Comparison of ENCODE assay signal across 2 cellular contexts in the genomic region with DNA sequence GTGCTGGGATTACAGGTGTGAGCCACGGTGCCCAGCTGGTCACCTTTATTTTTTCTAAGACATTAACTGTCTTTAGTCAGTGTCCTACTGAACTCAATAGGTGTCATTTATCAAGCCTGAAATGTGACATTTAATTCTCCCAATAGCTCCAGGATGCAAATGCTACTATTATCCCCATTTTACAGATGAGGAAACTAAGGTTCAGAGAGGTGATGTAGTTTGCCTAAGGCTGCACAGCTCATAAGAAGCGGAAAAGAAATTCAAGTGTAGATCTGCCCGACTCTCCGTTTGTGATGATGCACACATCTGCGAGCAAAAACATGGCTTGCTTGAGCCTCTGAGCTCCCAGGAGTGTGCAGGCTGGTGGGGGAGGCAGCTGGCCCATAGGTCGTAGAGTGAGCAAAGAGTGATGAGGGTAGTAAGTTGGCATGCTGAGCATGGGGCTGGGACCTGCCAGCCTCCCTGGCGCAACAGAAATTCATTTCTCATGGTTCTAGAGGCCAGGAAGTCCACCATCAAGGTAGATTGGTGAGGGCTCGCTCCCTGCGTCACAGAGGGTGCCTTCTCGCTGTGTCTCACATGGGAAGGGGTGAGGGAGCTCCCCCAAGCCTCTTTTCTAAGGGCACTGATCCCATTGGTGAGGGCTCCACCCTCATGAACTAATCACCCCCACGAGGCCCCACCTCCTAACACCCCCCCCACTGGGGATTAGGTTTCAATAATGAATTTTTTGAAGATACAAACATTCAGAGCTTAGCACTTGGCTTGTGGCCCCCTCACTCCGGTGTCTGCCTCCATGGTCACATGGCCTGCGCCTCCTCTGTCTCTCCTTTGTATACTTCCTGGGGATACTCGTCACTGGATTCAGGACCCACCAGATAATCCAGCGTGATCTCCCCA.
TF ChIP-seq lines count a peak whose summit lies in the region.

No MANE protein-coding gene starts in this region.

TF ChIP-seq in HEK293, 187 proteins besides CTCF, POLR2A, EP300 and RAD21:
- TF ChIP-seq, protein P1, sequence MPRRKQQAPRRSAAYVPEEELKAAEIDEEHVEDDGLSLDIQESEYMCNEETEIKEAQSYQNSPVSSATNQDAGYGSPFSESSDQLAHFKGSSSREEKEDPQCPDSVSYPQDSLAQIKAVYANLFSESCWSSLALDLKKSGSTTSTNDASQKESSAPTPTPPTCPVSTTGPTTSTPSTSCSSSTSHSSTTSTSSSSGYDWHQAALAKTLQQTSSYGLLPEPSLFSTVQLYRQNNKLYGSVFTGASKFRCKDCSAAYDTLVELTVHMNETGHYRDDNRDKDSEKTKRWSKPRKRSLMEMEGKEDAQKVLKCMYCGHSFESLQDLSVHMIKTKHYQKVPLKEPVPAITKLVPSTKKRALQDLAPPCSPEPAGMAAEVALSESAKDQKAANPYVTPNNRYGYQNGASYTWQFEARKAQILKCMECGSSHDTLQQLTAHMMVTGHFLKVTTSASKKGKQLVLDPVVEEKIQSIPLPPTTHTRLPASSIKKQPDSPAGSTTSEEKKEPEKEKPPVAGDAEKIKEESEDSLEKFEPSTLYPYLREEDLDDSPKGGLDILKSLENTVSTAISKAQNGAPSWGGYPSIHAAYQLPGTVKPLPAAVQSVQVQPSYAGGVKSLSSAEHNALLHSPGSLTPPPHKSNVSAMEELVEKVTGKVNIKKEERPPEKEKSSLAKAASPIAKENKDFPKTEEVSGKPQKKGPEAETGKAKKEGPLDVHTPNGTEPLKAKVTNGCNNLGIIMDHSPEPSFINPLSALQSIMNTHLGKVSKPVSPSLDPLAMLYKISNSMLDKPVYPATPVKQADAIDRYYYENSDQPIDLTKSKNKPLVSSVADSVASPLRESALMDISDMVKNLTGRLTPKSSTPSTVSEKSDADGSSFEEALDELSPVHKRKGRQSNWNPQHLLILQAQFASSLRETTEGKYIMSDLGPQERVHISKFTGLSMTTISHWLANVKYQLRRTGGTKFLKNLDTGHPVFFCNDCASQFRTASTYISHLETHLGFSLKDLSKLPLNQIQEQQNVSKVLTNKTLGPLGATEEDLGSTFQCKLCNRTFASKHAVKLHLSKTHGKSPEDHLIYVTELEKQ (tag by site-specific recombination; IDR thresholded peaks at IDR 0.05; ENCODE audit: borderline replicate concordance) = no peak
- TF ChIP-seq ZEB2 (tag by site-specific recombination; IDR thresholded peaks at IDR 0.05) (0 out of 2 replicates have a peak, but pooled peaks have one; percentile 20), ZNF777 (tag by site-specific recombination; IDR thresholded peaks at IDR 0.05; ENCODE audit: borderline replicate concordance) (no peak)

TF ChIP-seq in H1, 55 proteins besides CTCF, POLR2A, EP300 and RAD21:
- no peak for TF ChIP-seq GTF2F1 (IDR thresholded peaks at IDR 0.05; ENCODE audit: borderline replicate concordance, low read depth, low read length)
- no peak for TF ChIP-seq EZH2 (IDR thresholded peaks at IDR 0.05; ENCODE audit: low read depth, low read length, severe bottlenecking)
- TF ChIP-seq, protein P2, sequence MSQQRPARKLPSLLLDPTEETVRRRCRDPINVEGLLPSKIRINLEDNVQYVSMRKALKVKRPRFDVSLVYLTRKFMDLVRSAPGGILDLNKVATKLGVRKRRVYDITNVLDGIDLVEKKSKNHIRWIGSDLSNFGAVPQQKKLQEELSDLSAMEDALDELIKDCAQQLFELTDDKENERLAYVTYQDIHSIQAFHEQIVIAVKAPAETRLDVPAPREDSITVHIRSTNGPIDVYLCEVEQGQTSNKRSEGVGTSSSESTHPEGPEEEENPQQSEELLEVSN (IDR thresholded peaks at IDR 0.05) = no peak
- TF ChIP-seq KDM1A (IDR thresholded peaks at IDR 0.05; ENCODE audit: borderline replicate concordance, low read length) = peak; percentile 60
- no peak for TF ChIP-seq SUZ12 (IDR thresholded peaks at IDR 0.05; ENCODE audit: low read length)
